22 cellular contexts compared by ENCODE assay signal in the genomic region with DNA sequence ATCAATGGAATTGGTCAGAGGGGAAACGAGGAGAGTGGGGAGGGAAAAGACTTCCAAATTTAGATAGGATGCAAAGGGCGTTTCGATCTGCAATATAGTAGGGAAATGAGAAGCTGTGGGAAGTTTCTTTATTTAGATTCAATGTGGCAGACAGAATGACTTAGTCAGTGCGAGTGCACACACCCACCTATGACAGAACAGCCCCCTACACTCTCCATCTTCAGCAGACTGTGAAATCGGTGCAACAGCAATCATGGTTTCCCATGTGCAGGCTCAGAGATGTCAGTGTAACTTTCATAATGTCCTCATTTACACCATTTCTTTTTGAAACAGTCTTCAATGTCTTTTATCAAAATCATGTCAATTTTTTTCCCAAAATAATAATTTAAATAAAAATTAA. TPM values are rescaled to one million over a fixed set of nuclear protein-coding genes. Genes with fewer than 3 reads are reported as not detected.
DNase-seq lines count a peak whose midpoint lies in the region; ATAC-seq and TF ChIP-seq lines count a peak whose summit lies in the region.
"Had no signal": no experiment of that assay in that cellular context is flagged by ENCODE, and none has a peak within 500 bp of the region (broad histone marks: within the 10 kb centered on the region; RNA-seq: fewer than 3 reads in every experiment).

No MANE protein-coding gene starts in this region.

- H3K4me3 Mint-ChIP-seq in CD8-positive, alpha-beta memory T cell = peak overlapping the region in 5 of 7 donors; percentile 27 to 73 (median 48)
- peak overlapping the region in 1 of 5 experiments; percentile 25 for H3K4me3 Mint-ChIP-seq in brain
- H3K4me3 Mint-ChIP-seq: activated naive CD4-positive, alpha-beta T cell treated with anti-CD3 and anti-CD28 coated beads for 36 hours; HFFc6; stimulated activated naive CD8-positive, alpha-beta T cell treated with anti-CD3 and anti-CD28 coated beads, Interleukin-15, amount 100 ng/mL, for 72 hours had no signal

- CTCF ChIA-PET in CD8-positive, alpha-beta memory T cell (lab: Charles Lee) = no interaction called here

- DNase-seq in CD8-positive, alpha-beta memory T cell = no peak
- peak; percentile 35 for DNase-seq in GM12865 (ENCODE audit: low read depth)
- no peak for DNase-seq in HUDEP-2 (lab: John Stamatoyannopoulos, UW; ENCODE audit: unreplicated experiment in 76 of 76)
- DNase-seq in coronary artery (ENCODE audit: low spot score) = no peak
- no peak for DNase-seq in activated gamma-delta T cell treated with Interleukin-2 at 50 U/mL for 16 hours
- DNase-seq in SHP77 (lab: John Stamatoyannopoulos, UW) = no peak
- DNase-seq: activated naive CD4-positive, alpha-beta T cell treated with anti-CD3 and anti-CD28 coated beads for 36 hours; central memory CD4-positive, alpha-beta T cell; DMS79; HFFc6; left colon; mesenchymal stem cell; NCI-H510A treated with DMSO at 0.1 percent for 48 hours; NK-92 treated with Interleukin-12 subunit alpha and Interleukin-12 subunit beta, amount 100 ng/mL, for 24 hours; stimulated activated CD4-positive, alpha-beta T cell treated with anti-CD3 and anti-CD28 coated beads, Interleukin-4, amount 100 ng/mL, for 24 hours; stimulated activated naive CD8-positive, alpha-beta T cell treated with anti-CD3 and anti-CD28 coated beads, Interleukin-15, amount 100 ng/mL, for 72 hours; tibial artery had no signal

- H3K27ac ChIP-seq in CD8-positive, alpha-beta memory T cell (ENCODE audit: low read depth, low read length) = no peak overlapping the region
- H3K27ac ChIP-seq in coronary artery = no peak overlapping the region
- H3K27ac ChIP-seq: ascending aorta, tibial artery, WERI-Rb-1 had no signal

- no peak for TF ChIP-seq CTCF in GM12865 (IDR thresholded peaks at IDR 0.05; ENCODE audit: insufficient read depth, low read depth, low read length, missing control alignments)
- TF ChIP-seq CTCF in brain (conservative IDR thresholded peaks at IDR 0.05) = no peak
- no peak for TF ChIP-seq CTCF in coronary artery (IDR thresholded peaks at IDR 0.05)

- H3K27ac Mint-ChIP-seq in CD8-positive, alpha-beta memory T cell = peak overlapping the region; percentile 13 to 86 (median 71)
- peak overlapping the region in 3 of 5 experiments; percentile 15 to 91 (median 22) for H3K27ac Mint-ChIP-seq in brain
- H3K27ac Mint-ChIP-seq: activated naive CD4-positive, alpha-beta T cell treated with anti-CD3 and anti-CD28 coated beads for 36 hours; HFFc6; stimulated activated naive CD8-positive, alpha-beta T cell treated with anti-CD3 and anti-CD28 coated beads, Interleukin-15, amount 100 ng/mL, for 72 hours had no signal

- ATAC-seq in HG03280 (IDR thresholded peaks at IDR 0.05; ENCODE audit: unreplicated experiment) = peak; percentile 31
- ATAC-seq: left colon; stimulated activated naive CD8-positive, alpha-beta T cell treated with anti-CD3 and anti-CD28 coated beads, Interleukin-15, amount 100 ng/mL, for 72 hours had no signal

- peaks cover 13% of the 10 kb centered on the region for H3K4me1 ChIP-seq in CD8-positive, alpha-beta memory T cell (ENCODE audit: insufficient read depth, low read length)
- H3K4me1 ChIP-seq: ascending aorta, tibial artery had no signal

- no peak overlapping the region for H3K4me3 ChIP-seq in CD8-positive, alpha-beta memory T cell (ENCODE audit: low read length)
- H3K4me3 ChIP-seq in GM12865 (ENCODE audit: low read depth, low read length) (peak overlapping the region; percentile 36; the same call in 1 of the 2 replicates), coronary artery (no peak overlapping the region)
- H3K4me3 ChIP-seq: ascending aorta, dorsolateral prefrontal cortex, tibial artery had no signal

- no peaks in the 10 kb centered on the region for H3K27me3 ChIP-seq in CD8-positive, alpha-beta memory T cell (ENCODE audit: insufficient read depth, low read length, poor library complexity, severe bottlenecking)
- H3K27me3 ChIP-seq: ascending aorta, dorsolateral prefrontal cortex, tibial artery had no signal

- H3K36me3 ChIP-seq in CD8-positive, alpha-beta memory T cell (ENCODE audit: insufficient read depth, low read length) = peaks cover 20% of the 10 kb centered on the region

- POLR2A ChIA-PET in CD8-positive, alpha-beta memory T cell (lab: Charles Lee) = no interaction called here

- peaks cover 32 to 44% (median 34%) of the 10 kb centered on the region in 3 donors for H3K4me1 Mint-ChIP-seq in CD8-positive, alpha-beta memory T cell
- H3K4me1 Mint-ChIP-seq in brain = no peaks in the 10 kb centered on the region

- no peaks in the 10 kb centered on the region for H3K27me3 Mint-ChIP-seq in CD8-positive, alpha-beta memory T cell
- peaks cover 3% of the 10 kb centered on the region for H3K27me3 Mint-ChIP-seq in brain
- H3K27me3 Mint-ChIP-seq: stimulated activated naive CD8-positive, alpha-beta T cell treated with anti-CD3 and anti-CD28 coated beads, Interleukin-15, amount 100 ng/mL, for 72 hours had no signal

- peaks cover 0 to 60% (median 17%) of the 10 kb centered on the region in 3 donors for H3K36me3 Mint-ChIP-seq in CD8-positive, alpha-beta memory T cell
- H3K36me3 Mint-ChIP-seq in brain = peaks cover 66% of the 10 kb centered on the region

- no peaks in the 10 kb centered on the region for H3K9me3 Mint-ChIP-seq in CD8-positive, alpha-beta memory T cell
- H3K9me3 Mint-ChIP-seq in brain = no peaks in the 10 kb centered on the region
- H3K9me3 Mint-ChIP-seq: activated naive CD4-positive, alpha-beta T cell treated with anti-CD3 and anti-CD28 coated beads for 36 hours; HFFc6; stimulated activated naive CD8-positive, alpha-beta T cell treated with anti-CD3 and anti-CD28 coated beads, Interleukin-15, amount 100 ng/mL, for 72 hours had no signal

- H3K9me3 ChIP-seq in CD8-positive, alpha-beta memory T cell (ENCODE audit: low read length) = no peaks in the 10 kb centered on the region
- H3K9me3 ChIP-seq: ascending aorta, tibial artery had no signal

RNA-seq across cellular contexts. Expression of a gene that starts 46.0 kb away (rescaled TPM):
- 10 to 100 TPM; 29.7 to 29.9 TPM for total RNA-seq in CD8-positive, alpha-beta memory T cell
- 32.6 TPM for polyA plus RNA-seq in CD8-positive, alpha-beta memory T cell
- 10.2 TPM for polyA plus RNA-seq in brain (ENCODE audit: insufficient read depth, low read depth, low replicate concordance)
